Comparison of ENCODE assay signal across 1 cellular context in the genomic region with DNA sequence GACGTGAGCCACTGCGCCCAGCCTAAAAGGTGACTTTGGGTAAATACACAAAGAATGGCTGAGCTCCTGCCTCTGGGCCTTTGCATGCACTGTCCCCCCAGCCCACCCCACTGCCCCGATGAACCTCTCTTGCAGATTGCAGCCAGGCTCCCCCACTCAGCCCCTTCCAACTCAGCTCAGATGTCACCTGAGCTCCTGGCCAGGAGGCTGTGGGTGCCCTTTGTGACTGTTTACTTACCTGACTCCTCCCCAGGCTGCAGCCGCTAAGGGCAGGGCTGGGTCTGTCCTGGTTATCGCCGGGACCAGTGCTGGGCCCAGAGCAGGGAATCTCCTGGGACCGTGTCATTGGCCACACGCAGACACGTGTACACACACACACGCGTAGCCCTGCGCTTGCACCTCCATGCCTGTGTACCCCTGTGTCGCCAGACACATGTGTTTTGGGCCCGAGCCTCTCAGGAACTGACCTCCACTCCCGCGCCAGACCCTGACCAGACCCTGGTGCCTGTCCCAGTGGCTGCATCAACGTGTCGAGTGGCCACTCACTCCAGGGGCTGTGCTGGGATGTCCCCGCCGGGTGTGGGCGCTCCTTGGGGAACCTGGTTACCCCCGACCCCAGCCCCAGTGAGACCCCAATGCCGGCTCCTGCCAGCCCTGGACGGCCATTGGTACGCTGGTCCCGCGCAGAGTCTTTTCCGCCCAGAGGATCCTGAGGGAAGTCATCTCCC.
TF ChIP-seq lines count a peak whose summit lies in the region.

No MANE protein-coding gene starts in this region.

TF ChIP-seq in HepG2, 621 proteins besides CTCF, POLR2A, EP300 and RAD21 (continued from another document and continues in another):
- TF ChIP-seq DMAP1 (CRISPR knock-in tag; IDR thresholded peaks at IDR 0.05) = no peak; the same call in 1 of the 2 replicates
- TF ChIP-seq, protein P1, sequence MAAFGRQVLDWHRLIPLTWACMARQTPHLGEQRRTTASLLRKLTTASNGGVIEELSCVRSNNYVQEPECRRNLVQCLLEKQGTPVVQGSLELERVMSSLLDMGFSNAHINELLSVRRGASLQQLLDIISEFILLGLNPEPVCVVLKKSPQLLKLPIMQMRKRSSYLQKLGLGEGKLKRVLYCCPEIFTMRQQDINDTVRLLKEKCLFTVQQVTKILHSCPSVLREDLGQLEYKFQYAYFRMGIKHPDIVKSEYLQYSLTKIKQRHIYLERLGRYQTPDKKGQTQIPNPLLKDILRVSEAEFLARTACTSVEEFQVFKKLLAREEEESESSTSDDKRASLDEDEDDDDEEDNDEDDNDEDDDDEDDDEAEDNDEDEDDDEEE (CRISPR knock-in tag; IDR thresholded peaks at IDR 0.05) = no peak
- TF ChIP-seq ZNF224 (CRISPR knock-in tag; IDR thresholded peaks at IDR 0.05) = no peak
- no peak for TF ChIP-seq GPBP1L1 (CRISPR knock-in tag; IDR thresholded peaks at IDR 0.05)
- TF ChIP-seq ZNF792 (CRISPR knock-in tag; IDR thresholded peaks at IDR 0.05) = no peak
- TF ChIP-seq AKAP8 (CRISPR knock-in tag; IDR thresholded peaks at IDR 0.05) = 0 out of 2 replicates have a peak, but pooled peaks have one; percentile 39
- no peak for TF ChIP-seq ZBTB3 (CRISPR knock-in tag; IDR thresholded peaks at IDR 0.05; ENCODE audit: borderline replicate concordance, low read depth)
- 0 out of 2 replicates have a peak, but pooled peaks have one; percentile 52 for TF ChIP-seq MTA1 (CRISPR knock-in tag; IDR thresholded peaks at IDR 0.05; ENCODE audit: borderline replicate concordance)
- TF ChIP-seq ZBTB7A (CRISPR knock-in tag; IDR thresholded peaks at IDR 0.05) = no peak
- TF ChIP-seq, protein P2, sequence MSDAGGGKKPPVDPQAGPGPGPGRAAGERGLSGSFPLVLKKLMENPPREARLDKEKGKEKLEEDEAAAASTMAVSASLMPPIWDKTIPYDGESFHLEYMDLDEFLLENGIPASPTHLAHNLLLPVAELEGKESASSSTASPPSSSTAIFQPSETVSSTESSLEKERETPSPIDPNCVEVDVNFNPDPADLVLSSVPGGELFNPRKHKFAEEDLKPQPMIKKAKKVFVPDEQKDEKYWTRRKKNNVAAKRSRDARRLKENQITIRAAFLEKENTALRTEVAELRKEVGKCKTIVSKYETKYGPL (CRISPR knock-in tag; IDR thresholded peaks at IDR 0.05) = no peak
- TF ChIP-seq SP5 (CRISPR knock-in tag; IDR thresholded peaks at IDR 0.05; ENCODE audit: borderline replicate concordance, low read depth) = peak; percentile 69; the same call in 1 of the 2 replicates
- TF ChIP-seq HDAC1 (CRISPR knock-in tag; IDR thresholded peaks at IDR 0.05) = no peak; the same call in none of the 2 replicates
- no peak for TF ChIP-seq SRSF4 (IDR thresholded peaks at IDR 0.05; ENCODE audit: low read depth, low read length, poor library complexity, severe bottlenecking)
- TF ChIP-seq NPAS2 (CRISPR knock-in tag; IDR thresholded peaks at IDR 0.05; ENCODE audit: borderline replicate concordance) = no peak
- TF ChIP-seq, protein P3, sequence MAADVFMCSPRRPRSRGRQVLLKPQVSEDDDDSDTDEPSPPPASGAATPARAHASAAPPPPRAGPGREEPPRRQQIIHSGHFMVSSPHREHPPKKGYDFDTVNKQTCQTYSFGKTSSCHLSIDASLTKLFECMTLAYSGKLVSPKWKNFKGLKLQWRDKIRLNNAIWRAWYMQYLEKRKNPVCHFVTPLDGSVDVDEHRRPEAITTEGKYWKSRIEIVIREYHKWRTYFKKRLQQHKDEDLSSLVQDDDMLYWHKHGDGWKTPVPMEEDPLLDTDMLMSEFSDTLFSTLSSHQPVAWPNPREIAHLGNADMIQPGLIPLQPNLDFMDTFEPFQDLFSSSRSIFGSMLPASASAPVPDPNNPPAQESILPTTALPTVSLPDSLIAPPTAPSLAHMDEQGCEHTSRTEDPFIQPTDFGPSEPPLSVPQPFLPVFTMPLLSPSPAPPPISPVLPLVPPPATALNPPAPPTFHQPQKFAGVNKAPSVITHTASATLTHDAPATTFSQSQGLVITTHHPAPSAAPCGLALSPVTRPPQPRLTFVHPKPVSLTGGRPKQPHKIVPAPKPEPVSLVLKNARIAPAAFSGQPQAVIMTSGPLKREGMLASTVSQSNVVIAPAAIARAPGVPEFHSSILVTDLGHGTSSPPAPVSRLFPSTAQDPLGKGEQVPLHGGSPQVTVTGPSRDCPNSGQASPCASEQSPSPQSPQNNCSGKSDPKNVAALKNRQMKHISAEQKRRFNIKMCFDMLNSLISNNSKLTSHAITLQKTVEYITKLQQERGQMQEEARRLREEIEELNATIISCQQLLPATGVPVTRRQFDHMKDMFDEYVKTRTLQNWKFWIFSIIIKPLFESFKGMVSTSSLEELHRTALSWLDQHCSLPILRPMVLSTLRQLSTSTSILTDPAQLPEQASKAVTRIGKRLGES (CRISPR knock-in tag; IDR thresholded peaks at IDR 0.05; ENCODE audit: borderline replicate concordance) = no peak
- TF ChIP-seq ZNF670 (CRISPR knock-in tag; IDR thresholded peaks at IDR 0.05; ENCODE audit: borderline replicate concordance) = no peak
- TF ChIP-seq ZNF501 (CRISPR knock-in tag; IDR thresholded peaks at IDR 0.05) = peak; percentile 70; the same call in 1 of the 2 replicates
- TF ChIP-seq NBN (conservative IDR thresholded peaks at IDR 0.05) = no peak
- no peak for TF ChIP-seq HMGXB3 (CRISPR knock-in tag; IDR thresholded peaks at IDR 0.05; ENCODE audit: borderline replicate concordance)
- no peak for TF ChIP-seq ISX (CRISPR knock-in tag; conservative IDR thresholded peaks at IDR 0.05)
- TF ChIP-seq, protein P4, sequence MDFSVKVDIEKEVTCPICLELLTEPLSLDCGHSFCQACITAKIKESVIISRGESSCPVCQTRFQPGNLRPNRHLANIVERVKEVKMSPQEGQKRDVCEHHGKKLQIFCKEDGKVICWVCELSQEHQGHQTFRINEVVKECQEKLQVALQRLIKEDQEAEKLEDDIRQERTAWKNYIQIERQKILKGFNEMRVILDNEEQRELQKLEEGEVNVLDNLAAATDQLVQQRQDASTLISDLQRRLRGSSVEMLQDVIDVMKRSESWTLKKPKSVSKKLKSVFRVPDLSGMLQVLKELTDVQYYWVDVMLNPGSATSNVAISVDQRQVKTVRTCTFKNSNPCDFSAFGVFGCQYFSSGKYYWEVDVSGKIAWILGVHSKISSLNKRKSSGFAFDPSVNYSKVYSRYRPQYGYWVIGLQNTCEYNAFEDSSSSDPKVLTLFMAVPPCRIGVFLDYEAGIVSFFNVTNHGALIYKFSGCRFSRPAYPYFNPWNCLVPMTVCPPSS (IDR thresholded peaks at IDR 0.05) = no peak
- TF ChIP-seq, protein P5, sequence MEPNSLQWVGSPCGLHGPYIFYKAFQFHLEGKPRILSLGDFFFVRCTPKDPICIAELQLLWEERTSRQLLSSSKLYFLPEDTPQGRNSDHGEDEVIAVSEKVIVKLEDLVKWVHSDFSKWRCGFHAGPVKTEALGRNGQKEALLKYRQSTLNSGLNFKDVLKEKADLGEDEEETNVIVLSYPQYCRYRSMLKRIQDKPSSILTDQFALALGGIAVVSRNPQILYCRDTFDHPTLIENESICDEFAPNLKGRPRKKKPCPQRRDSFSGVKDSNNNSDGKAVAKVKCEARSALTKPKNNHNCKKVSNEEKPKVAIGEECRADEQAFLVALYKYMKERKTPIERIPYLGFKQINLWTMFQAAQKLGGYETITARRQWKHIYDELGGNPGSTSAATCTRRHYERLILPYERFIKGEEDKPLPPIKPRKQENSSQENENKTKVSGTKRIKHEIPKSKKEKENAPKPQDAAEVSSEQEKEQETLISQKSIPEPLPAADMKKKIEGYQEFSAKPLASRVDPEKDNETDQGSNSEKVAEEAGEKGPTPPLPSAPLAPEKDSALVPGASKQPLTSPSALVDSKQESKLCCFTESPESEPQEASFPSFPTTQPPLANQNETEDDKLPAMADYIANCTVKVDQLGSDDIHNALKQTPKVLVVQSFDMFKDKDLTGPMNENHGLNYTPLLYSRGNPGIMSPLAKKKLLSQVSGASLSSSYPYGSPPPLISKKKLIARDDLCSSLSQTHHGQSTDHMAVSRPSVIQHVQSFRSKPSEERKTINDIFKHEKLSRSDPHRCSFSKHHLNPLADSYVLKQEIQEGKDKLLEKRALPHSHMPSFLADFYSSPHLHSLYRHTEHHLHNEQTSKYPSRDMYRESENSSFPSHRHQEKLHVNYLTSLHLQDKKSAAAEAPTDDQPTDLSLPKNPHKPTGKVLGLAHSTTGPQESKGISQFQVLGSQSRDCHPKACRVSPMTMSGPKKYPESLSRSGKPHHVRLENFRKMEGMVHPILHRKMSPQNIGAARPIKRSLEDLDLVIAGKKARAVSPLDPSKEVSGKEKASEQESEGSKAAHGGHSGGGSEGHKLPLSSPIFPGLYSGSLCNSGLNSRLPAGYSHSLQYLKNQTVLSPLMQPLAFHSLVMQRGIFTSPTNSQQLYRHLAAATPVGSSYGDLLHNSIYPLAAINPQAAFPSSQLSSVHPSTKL (CRISPR knock-in tag; IDR thresholded peaks at IDR 0.05) = 0 out of 2 replicates have a peak, but pooled peaks have one; percentile 10
- peak; percentile 71 for TF ChIP-seq ZBTB7B (CRISPR knock-in tag; IDR thresholded peaks at IDR 0.05)
- no peak for TF ChIP-seq ARID3A (IDR thresholded peaks at IDR 0.05; ENCODE audit: low read depth, low read length)
- TF ChIP-seq, protein P6, sequence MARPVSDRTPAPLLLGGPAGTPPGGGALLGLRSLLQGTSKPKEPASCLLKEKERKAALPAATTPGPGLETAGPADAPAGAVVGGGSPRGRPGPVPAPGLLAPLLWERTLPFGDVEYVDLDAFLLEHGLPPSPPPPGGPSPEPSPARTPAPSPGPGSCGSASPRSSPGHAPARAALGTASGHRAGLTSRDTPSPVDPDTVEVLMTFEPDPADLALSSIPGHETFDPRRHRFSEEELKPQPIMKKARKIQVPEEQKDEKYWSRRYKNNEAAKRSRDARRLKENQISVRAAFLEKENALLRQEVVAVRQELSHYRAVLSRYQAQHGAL (CRISPR knock-in tag; IDR thresholded peaks at IDR 0.05; ENCODE audit: not compliant biosample characterization) = no peak
- TF ChIP-seq NFYC (CRISPR knock-in tag; IDR thresholded peaks at IDR 0.05) = peak; percentile 65
- no peak for TF ChIP-seq ZNF101 (CRISPR knock-in tag; IDR thresholded peaks at IDR 0.05; ENCODE audit: borderline replicate concordance, low read depth)
- no peak for TF ChIP-seq ZNF713 (CRISPR knock-in tag; IDR thresholded peaks at IDR 0.05)
- TF ChIP-seq HNF4G (IDR thresholded peaks at IDR 0.05; ENCODE audit: borderline replicate concordance, low read depth, low read length) = peak; percentile 59; the same call in 1 of the 2 replicates
- no peak for TF ChIP-seq HNF4G (CRISPR knock-in tag; IDR thresholded peaks at IDR 0.05; ENCODE audit: borderline replicate concordance, low read depth)
- no peak for TF ChIP-seq JUNB (CRISPR knock-in tag; IDR thresholded peaks at IDR 0.05; ENCODE audit: borderline replicate concordance)
- TF ChIP-seq MYPOP (CRISPR knock-in tag; IDR thresholded peaks at IDR 0.05) = 0 out of 2 replicates have a peak, but pooled peaks have one; percentile 46
- TF ChIP-seq RXRA (CRISPR knock-in tag; IDR thresholded peaks at IDR 0.05) = peak; percentile 49; the same call in 1 of the 2 replicates
- peak; percentile 43 for TF ChIP-seq TEAD3 (CRISPR knock-in tag; optimal IDR thresholded peaks at IDR 0.05; ENCODE audit: borderline replicate concordance)
- no peak for TF ChIP-seq HNRNPK (IDR thresholded peaks at IDR 0.05; ENCODE audit: low read depth, low read length, poor library complexity, severe bottlenecking)
